In the genomic region with DNA sequence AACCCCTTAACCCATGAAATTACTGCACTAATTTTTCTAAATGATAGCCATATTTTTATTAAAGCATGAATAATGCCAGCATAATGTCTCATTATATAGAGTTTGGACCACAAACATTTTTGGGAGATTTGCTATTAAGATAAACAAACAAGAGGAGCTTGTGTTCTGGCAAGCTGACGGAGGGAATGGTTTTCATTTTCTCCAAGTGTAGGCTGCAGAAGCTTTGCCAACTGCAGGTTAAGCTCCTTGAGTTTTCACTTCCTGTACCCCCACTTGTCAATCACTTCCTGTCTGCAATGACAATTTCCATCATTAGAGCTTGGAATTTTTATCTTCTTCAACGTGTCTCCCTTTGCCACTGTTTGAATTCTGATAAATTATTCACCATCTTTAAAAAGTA, we compare ENCODE assay signal across 1 cellular context.
TF ChIP-seq lines count a peak whose summit lies in the region.

No MANE protein-coding gene starts in this region.

TF ChIP-seq in GM23338, 12 proteins besides CTCF, POLR2A, EP300 and RAD21 (continued from another document):
- TF ChIP-seq, protein P1, sequence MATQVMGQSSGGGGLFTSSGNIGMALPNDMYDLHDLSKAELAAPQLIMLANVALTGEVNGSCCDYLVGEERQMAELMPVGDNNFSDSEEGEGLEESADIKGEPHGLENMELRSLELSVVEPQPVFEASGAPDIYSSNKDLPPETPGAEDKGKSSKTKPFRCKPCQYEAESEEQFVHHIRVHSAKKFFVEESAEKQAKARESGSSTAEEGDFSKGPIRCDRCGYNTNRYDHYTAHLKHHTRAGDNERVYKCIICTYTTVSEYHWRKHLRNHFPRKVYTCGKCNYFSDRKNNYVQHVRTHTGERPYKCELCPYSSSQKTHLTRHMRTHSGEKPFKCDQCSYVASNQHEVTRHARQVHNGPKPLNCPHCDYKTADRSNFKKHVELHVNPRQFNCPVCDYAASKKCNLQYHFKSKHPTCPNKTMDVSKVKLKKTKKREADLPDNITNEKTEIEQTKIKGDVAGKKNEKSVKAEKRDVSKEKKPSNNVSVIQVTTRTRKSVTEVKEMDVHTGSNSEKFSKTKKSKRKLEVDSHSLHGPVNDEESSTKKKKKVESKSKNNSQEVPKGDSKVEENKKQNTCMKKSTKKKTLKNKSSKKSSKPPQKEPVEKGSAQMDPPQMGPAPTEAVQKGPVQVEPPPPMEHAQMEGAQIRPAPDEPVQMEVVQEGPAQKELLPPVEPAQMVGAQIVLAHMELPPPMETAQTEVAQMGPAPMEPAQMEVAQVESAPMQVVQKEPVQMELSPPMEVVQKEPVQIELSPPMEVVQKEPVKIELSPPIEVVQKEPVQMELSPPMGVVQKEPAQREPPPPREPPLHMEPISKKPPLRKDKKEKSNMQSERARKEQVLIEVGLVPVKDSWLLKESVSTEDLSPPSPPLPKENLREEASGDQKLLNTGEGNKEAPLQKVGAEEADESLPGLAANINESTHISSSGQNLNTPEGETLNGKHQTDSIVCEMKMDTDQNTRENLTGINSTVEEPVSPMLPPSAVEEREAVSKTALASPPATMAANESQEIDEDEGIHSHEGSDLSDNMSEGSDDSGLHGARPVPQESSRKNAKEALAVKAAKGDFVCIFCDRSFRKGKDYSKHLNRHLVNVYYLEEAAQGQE (IDR thresholded peaks at IDR 0.05; ENCODE audit: unreplicated experiment): no peak
- TF ChIP-seq ZNF331 (CRISPR knock-in tag; IDR thresholded peaks at IDR 0.05; ENCODE audit: low read depth) (no peak), CREB1 (CRISPR knock-in tag; IDR thresholded peaks at IDR 0.05; ENCODE audit: low read depth) (no peak), NANOG (IDR thresholded peaks at IDR 0.05; ENCODE audit: borderline replicate concordance) (no peak), POLR2AphosphoS5 (IDR thresholded peaks at IDR 0.05; ENCODE audit: low read depth) (no peak), EZH2 (IDR thresholded peaks at IDR 0.05; ENCODE audit: low read depth, unreplicated experiment) (no peak)
